17 cellular contexts compared by ENCODE assay signal in genomic region chr10:131116216-131117005, GRCh38.
DNase-seq lines count a peak whose midpoint lies in the region; ATAC-seq and TF ChIP-seq lines count a peak whose summit lies in the region.
"Had no signal": no experiment of that assay in that cellular context is flagged by ENCODE, and none has a peak within 500 bp of the region (broad histone marks: within the 10 kb centered on the region; RNA-seq: fewer than 3 reads in every experiment).

No MANE protein-coding gene starts in this region.

- no peak overlapping the region for H3K4me3 Mint-ChIP-seq in activated T-helper 1 cell treated with anti-CD3 and anti-CD28 coated beads, Interleukin-12 subunit alpha, Interleukin-12 subunit beta, Interleukin-2, Interleukin-4 antibody, amounts not matched to agents 30 ng/mL and 10 ng/mL and 1 ng/mL, durations not matched to agents 14 hours and 24 hours and 36 hours
- no peak overlapping the region for H3K4me3 Mint-ChIP-seq in activated CD8-positive, alpha-beta T cell treated with anti-CD3 and anti-CD28 coated beads for 36 hours
- H3K4me3 Mint-ChIP-seq: CD8-positive, alpha-beta T cell; GM23338; H9; IgD-negative memory B cell had no signal

- H3K36me3 Mint-ChIP-seq in activated naive CD4-positive, alpha-beta T cell treated with anti-CD3 and anti-CD28 coated beads, Interleukin-2, amount 50 U/mL, for 72 hours, result no peaks in the 10 kb centered on the region
- H3K36me3 Mint-ChIP-seq in activated T-helper 1 cell treated with anti-CD3 and anti-CD28 coated beads, Interleukin-12 subunit alpha, Interleukin-12 subunit beta, Interleukin-2, Interleukin-4 antibody, amounts not matched to agents 30 ng/mL and 10 ng/mL and 1 ng/mL, durations not matched to agents 14 hours and 24 hours and 36 hours (ENCODE audit: low read depth), result no peaks in the 10 kb centered on the region
- no peaks in the 10 kb centered on the region for H3K36me3 Mint-ChIP-seq in activated CD8-positive, alpha-beta T cell treated with anti-CD3 and anti-CD28 coated beads for 36 hours (ENCODE audit: low read depth)
- H3K36me3 Mint-ChIP-seq: CD8-positive, alpha-beta T cell; IgD-negative memory B cell had no signal

- no peak overlapping the region for H3K4me2 ChIP-seq in osteoblast (ENCODE audit: insufficient read depth, low read length)
- H3K4me2 ChIP-seq: A549, GM23338 had no signal

- H3K27me3 Mint-ChIP-seq in activated T-helper 1 cell treated with anti-CD3 and anti-CD28 coated beads, Interleukin-12 subunit alpha, Interleukin-12 subunit beta, Interleukin-2, Interleukin-4 antibody, amounts not matched to agents 30 ng/mL and 10 ng/mL and 1 ng/mL, durations not matched to agents 14 hours and 24 hours and 36 hours (ENCODE audit: insufficient read depth), result peaks cover 1% of the 10 kb centered on the region
- H3K27me3 Mint-ChIP-seq in activated CD8-positive, alpha-beta T cell treated with anti-CD3 and anti-CD28 coated beads for 36 hours, result no peaks in the 10 kb centered on the region
- H3K27me3 Mint-ChIP-seq: IgD-negative memory B cell had no signal

- H3K4me3 ChIP-seq in osteoblast (ENCODE audit: insufficient read depth, low read length), result no peak overlapping the region
- no peak overlapping the region for H3K4me3 ChIP-seq in HAP-1
- H3K4me3 ChIP-seq: A549, GM23338 had no signal

- H2AFZ ChIP-seq in osteoblast (ENCODE audit: low read length), result no peak overlapping the region
- H2AFZ ChIP-seq: GM23338 had no signal

- no peaks in the 10 kb centered on the region for H3K9me3 Mint-ChIP-seq in activated naive CD4-positive, alpha-beta T cell treated with anti-CD3 and anti-CD28 coated beads, Interleukin-2, amount 50 U/mL, for 72 hours
- no peaks in the 10 kb centered on the region for H3K9me3 Mint-ChIP-seq in activated T-helper 1 cell treated with anti-CD3 and anti-CD28 coated beads, Interleukin-12 subunit alpha, Interleukin-12 subunit beta, Interleukin-2, Interleukin-4 antibody, amounts not matched to agents 30 ng/mL and 10 ng/mL and 1 ng/mL, durations not matched to agents 14 hours and 24 hours and 36 hours
- no peaks in the 10 kb centered on the region for H3K9me3 Mint-ChIP-seq in activated CD8-positive, alpha-beta T cell treated with anti-CD3 and anti-CD28 coated beads for 36 hours
- H3K9me3 Mint-ChIP-seq: CD8-positive, alpha-beta T cell had no signal

- POLR2A ChIA-PET in activated CD8-positive, alpha-beta T cell treated with anti-CD3 and anti-CD28 coated beads for 36 hours (lab: Charles Lee), result no interaction called here

- DNase-seq in activated naive CD4-positive, alpha-beta T cell treated with anti-CD3 and anti-CD28 coated beads, Interleukin-2, amount 50 U/mL, for 72 hours (ENCODE audit: low spot score in 2 of 2), result no peak
- DNase-seq in activated naive CD4-positive, alpha-beta T cell treated with Interleukin-2 at 50 U/mL for 16 hours, result no peak
- DNase-seq in dedifferentiated amniotic fluid mesenchymal stem cell (ENCODE audit: extremely low spot score) (peak; percentile 9), osteoblast (ENCODE audit: insufficient read length, low spot score, missing footprints) (peak; percentile 72), HAP-1 (ENCODE audit: low spot score in 2 of 2) (no peak)
- no peak for DNase-seq in activated T-helper 1 cell treated with anti-CD3 and anti-CD28 coated beads, Interleukin-12 subunit alpha, Interleukin-12 subunit beta, Interleukin-2, Interleukin-4 antibody, amounts not matched to agents 30 ng/mL and 10 ng/mL and 1 ng/mL, durations not matched to agents 14 hours and 24 hours and 36 hours (ENCODE audit: low spot score)
- DNase-seq in activated CD8-positive, alpha-beta T cell treated with anti-CD3 and anti-CD28 coated beads for 36 hours, result no peak
- DNase-seq: AML-193; Calu3; CD8-positive, alpha-beta T cell; DMS79 treated with DMSO at 0.1 percent for 48 hours; H9 had no signal

- H3K27me3 ChIP-seq in osteoblast (ENCODE audit: insufficient read depth, low read length), result no peaks in the 10 kb centered on the region
- no peaks in the 10 kb centered on the region for H3K27me3 ChIP-seq in HAP-1 (ENCODE audit: low read depth)

- H3K79me2 ChIP-seq in osteoblast (ENCODE audit: insufficient read depth, low read length), result no peaks in the 10 kb centered on the region

- H3K9me3 ChIP-seq in osteoblast (ENCODE audit: low read depth, low read length) (no peaks in the 10 kb centered on the region), HAP-1 (no peaks in the 10 kb centered on the region)
- H3K9me3 ChIP-seq: A549 had no signal

- no peak overlapping the region for H3K27ac ChIP-seq in osteoblast (ENCODE audit: low read depth, low read length)
- H3K27ac ChIP-seq: 22Rv1, A549 had no signal

- H3K4me1 Mint-ChIP-seq in activated T-helper 1 cell treated with anti-CD3 and anti-CD28 coated beads, Interleukin-12 subunit alpha, Interleukin-12 subunit beta, Interleukin-2, Interleukin-4 antibody, amounts not matched to agents 30 ng/mL and 10 ng/mL and 1 ng/mL, durations not matched to agents 14 hours and 24 hours and 36 hours (ENCODE audit: low read depth), result no peaks in the 10 kb centered on the region
- no peaks in the 10 kb centered on the region for H3K4me1 Mint-ChIP-seq in activated CD8-positive, alpha-beta T cell treated with anti-CD3 and anti-CD28 coated beads for 36 hours (ENCODE audit: low read depth)
- H3K4me1 Mint-ChIP-seq: IgD-negative memory B cell had no signal

- H3K36me3 ChIP-seq in osteoblast (ENCODE audit: insufficient read depth, low read length), result no peaks in the 10 kb centered on the region
- H3K36me3 ChIP-seq in HAP-1 (replicated peaks), result no peaks in the 10 kb centered on the region

- no peaks in the 10 kb centered on the region for H4K20me1 ChIP-seq in osteoblast (ENCODE audit: insufficient read depth, low read length)

- intact Hi-C loops in activated T-helper 1 cell treated with anti-CD3 and anti-CD28 coated beads, Interleukin-12 subunit alpha, Interleukin-12 subunit beta, Interleukin-2, Interleukin-4 antibody, amounts not matched to agents 30 ng/mL and 10 ng/mL and 1 ng/mL, durations not matched to agents 14 hours and 24 hours and 36 hours (cut with micrococcal nuclease), result no loop called here
- intact Hi-C loops in activated CD8-positive, alpha-beta T cell treated with anti-CD3 and anti-CD28 coated beads for 36 hours (cut with micrococcal nuclease), result no loop called here

- H3K4me1 ChIP-seq in osteoblast (ENCODE audit: insufficient read depth, low read length), result no peaks in the 10 kb centered on the region
- no peaks in the 10 kb centered on the region for H3K4me1 ChIP-seq in HAP-1
- H3K4me1 ChIP-seq: A549 had no signal

- peak overlapping the region; percentile 60 to 69 for H3K27ac Mint-ChIP-seq in activated naive CD4-positive, alpha-beta T cell treated with anti-CD3 and anti-CD28 coated beads, Interleukin-2, amount 50 U/mL, for 72 hours
- no peak overlapping the region for H3K27ac Mint-ChIP-seq in activated T-helper 1 cell treated with anti-CD3 and anti-CD28 coated beads, Interleukin-12 subunit alpha, Interleukin-12 subunit beta, Interleukin-2, Interleukin-4 antibody, amounts not matched to agents 30 ng/mL and 10 ng/mL and 1 ng/mL, durations not matched to agents 14 hours and 24 hours and 36 hours
- H3K27ac Mint-ChIP-seq in activated CD8-positive, alpha-beta T cell treated with anti-CD3 and anti-CD28 coated beads for 36 hours, result no peak overlapping the region
- H3K27ac Mint-ChIP-seq: CD8-positive, alpha-beta T cell; GM23338; H9; IgD-negative memory B cell had no signal

- no peak for TF ChIP-seq CTCF in osteoblast (IDR thresholded peaks at IDR 0.05; ENCODE audit: extremely low read depth, low read depth, low read length)
- no peak for TF ChIP-seq CTCF in activated CD8-positive, alpha-beta T cell treated with anti-CD3 and anti-CD28 coated beads for 36 hours (IDR thresholded peaks at IDR 0.05)

- CTCF ChIA-PET in activated CD8-positive, alpha-beta T cell treated with anti-CD3 and anti-CD28 coated beads for 36 hours (lab: Charles Lee), result no interaction called here

- no peak for ATAC-seq in activated naive CD4-positive, alpha-beta T cell treated with anti-CD3 and anti-CD28 coated beads, Interleukin-2, amount 50 U/mL, for 72 hours
- no peak for ATAC-seq in activated CD8-positive, alpha-beta T cell treated with anti-CD3 and anti-CD28 coated beads for 36 hours
- ATAC-seq: A549; CD8-positive, alpha-beta T cell; GM23338; HepG2 had no signal

- in situ Hi-C loops in HAP-1 (cut with MboI; ENCODE audit: low sequenced_read_pairs), result no loop called here

Comparison
In these comparisons a context has a peak if more than half of its experiments do, and no peak if none do; other contexts are left out.
1. DNase-seq: peak in dedifferentiated amniotic fluid mesenchymal stem cell (single experiment) and osteoblast (single experiment); none in activated naive CD4-positive, alpha-beta T cell treated with anti-CD3 and anti-CD28 coated beads, Interleukin-2, amount 50 U/mL, for 72 hours (0 of 2), activated naive CD4-positive, alpha-beta T cell treated with Interleukin-2 at 50 U/mL for 16 hours (single experiment), HAP-1 (0 of 2), activated T-helper 1 cell treated with anti-CD3 and anti-CD28 coated beads, Interleukin-12 subunit alpha, Interleukin-12 subunit beta, Interleukin-2, Interleukin-4 antibody, amounts not matched to agents 30 ng/mL and 10 ng/mL and 1 ng/mL, durations not matched to agents 14 hours and 24 hours and 36 hours (single experiment) and activated CD8-positive, alpha-beta T cell treated with anti-CD3 and anti-CD28 coated beads for 36 hours (single experiment).
2. H3K27ac Mint-ChIP-seq: peak in activated naive CD4-positive, alpha-beta T cell treated with anti-CD3 and anti-CD28 coated beads, Interleukin-2, amount 50 U/mL, for 72 hours (2 of 2); none in activated T-helper 1 cell treated with anti-CD3 and anti-CD28 coated beads, Interleukin-12 subunit alpha, Interleukin-12 subunit beta, Interleukin-2, Interleukin-4 antibody, amounts not matched to agents 30 ng/mL and 10 ng/mL and 1 ng/mL, durations not matched to agents 14 hours and 24 hours and 36 hours (single experiment) and activated CD8-positive, alpha-beta T cell treated with anti-CD3 and anti-CD28 coated beads for 36 hours (single experiment).